In the genomic region with DNA sequence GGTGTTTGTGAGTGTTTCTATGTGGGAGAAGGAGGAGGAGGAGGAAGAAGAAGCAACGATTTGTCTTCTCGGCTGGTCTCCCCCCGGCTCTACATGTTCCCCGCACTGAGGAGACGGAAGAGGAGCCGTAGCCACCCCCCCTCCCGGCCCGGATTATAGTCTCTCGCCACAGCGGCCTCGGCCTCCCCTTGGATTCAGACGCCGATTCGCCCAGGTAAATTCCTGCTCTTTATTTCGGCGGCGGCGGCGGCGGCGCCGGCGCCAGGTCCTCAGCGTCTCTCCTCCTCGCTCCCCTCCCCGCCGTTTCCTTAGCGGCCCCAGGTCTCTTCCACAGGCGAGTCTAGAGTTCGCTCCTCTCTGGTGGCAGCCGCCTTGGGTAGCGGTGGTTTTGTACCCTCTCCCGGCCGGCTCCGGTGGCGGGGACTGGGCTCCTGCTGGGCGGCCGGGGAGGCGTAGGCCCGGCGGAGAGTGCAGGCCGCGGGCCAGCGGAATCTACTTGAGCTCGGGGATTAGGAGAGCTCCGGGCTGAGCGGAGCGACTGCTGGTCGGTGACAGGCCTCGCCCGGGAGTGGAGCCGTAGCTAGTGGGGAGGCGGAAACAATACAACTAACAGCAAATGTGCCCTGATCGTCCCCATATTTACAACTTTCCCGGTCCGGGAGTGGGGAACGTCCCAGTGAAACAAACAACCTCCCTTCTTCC, we compare ENCODE assay signal across 2 cellular contexts.
TF ChIP-seq lines count a peak whose summit lies in the region.

No MANE protein-coding gene starts in this region.

TF ChIP-seq in HEK293, 187 proteins besides CTCF, POLR2A, EP300 and RAD21 (continued from another document and continues in another):
- TF ChIP-seq, protein P1, sequence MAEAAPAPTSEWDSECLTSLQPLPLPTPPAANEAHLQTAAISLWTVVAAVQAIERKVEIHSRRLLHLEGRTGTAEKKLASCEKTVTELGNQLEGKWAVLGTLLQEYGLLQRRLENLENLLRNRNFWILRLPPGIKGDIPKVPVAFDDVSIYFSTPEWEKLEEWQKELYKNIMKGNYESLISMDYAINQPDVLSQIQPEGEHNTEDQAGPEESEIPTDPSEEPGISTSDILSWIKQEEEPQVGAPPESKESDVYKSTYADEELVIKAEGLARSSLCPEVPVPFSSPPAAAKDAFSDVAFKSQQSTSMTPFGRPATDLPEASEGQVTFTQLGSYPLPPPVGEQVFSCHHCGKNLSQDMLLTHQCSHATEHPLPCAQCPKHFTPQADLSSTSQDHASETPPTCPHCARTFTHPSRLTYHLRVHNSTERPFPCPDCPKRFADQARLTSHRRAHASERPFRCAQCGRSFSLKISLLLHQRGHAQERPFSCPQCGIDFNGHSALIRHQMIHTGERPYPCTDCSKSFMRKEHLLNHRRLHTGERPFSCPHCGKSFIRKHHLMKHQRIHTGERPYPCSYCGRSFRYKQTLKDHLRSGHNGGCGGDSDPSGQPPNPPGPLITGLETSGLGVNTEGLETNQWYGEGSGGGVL (tag by site-specific recombination; IDR thresholded peaks at IDR 0.05), result peak; percentile 4; the same call in 1 of the 2 replicates
- TF ChIP-seq SCRT2 (tag by site-specific recombination; IDR thresholded peaks at IDR 0.05) (no peak), ZNF48 (tag by site-specific recombination; IDR thresholded peaks at IDR 0.05) (no peak), ZNF600 (tag by site-specific recombination; IDR thresholded peaks at IDR 0.05) (no peak; the same call in 1 of the 2 replicates), ZNF274 (IDR thresholded peaks at IDR 0.05; ENCODE audit: low read length) (no peak), ZNF274 (tag by site-specific recombination; IDR thresholded peaks at IDR 0.05; ENCODE audit: borderline replicate concordance) (no peak), ZNF664 (tag by site-specific recombination; IDR thresholded peaks at IDR 0.05) (no peak), ZNF335 (tag by site-specific recombination; conservative IDR thresholded peaks at IDR 0.05) (peak; percentile 43), IKZF3 (tag by site-specific recombination; IDR thresholded peaks at IDR 0.05) (peak; percentile 83), PRDM1 (tag by site-specific recombination; IDR thresholded peaks at IDR 0.05) (peak; percentile 97), ZSCAN30 (tag by site-specific recombination; IDR thresholded peaks at IDR 0.05) (peak; percentile 58; the same call in 1 of the 2 replicates), ZNF660 (tag by site-specific recombination; IDR thresholded peaks at IDR 0.05) (peak; percentile 96), ZNF521 (tag by site-specific recombination; IDR thresholded peaks at IDR 0.05) (no peak)
- TF ChIP-seq, protein P2, sequence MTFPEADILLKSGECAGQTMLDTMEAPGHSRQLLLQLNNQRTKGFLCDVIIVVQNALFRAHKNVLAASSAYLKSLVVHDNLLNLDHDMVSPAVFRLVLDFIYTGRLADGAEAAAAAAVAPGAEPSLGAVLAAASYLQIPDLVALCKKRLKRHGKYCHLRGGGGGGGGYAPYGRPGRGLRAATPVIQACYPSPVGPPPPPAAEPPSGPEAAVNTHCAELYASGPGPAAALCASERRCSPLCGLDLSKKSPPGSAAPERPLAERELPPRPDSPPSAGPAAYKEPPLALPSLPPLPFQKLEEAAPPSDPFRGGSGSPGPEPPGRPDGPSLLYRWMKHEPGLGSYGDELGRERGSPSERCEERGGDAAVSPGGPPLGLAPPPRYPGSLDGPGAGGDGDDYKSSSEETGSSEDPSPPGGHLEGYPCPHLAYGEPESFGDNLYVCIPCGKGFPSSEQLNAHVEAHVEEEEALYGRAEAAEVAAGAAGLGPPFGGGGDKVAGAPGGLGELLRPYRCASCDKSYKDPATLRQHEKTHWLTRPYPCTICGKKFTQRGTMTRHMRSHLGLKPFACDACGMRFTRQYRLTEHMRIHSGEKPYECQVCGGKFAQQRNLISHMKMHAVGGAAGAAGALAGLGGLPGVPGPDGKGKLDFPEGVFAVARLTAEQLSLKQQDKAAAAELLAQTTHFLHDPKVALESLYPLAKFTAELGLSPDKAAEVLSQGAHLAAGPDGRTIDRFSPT (tag by site-specific recombination; IDR thresholded peaks at IDR 0.05), result no peak; the same call in 1 of the 2 replicates
- TF ChIP-seq, protein P3, sequence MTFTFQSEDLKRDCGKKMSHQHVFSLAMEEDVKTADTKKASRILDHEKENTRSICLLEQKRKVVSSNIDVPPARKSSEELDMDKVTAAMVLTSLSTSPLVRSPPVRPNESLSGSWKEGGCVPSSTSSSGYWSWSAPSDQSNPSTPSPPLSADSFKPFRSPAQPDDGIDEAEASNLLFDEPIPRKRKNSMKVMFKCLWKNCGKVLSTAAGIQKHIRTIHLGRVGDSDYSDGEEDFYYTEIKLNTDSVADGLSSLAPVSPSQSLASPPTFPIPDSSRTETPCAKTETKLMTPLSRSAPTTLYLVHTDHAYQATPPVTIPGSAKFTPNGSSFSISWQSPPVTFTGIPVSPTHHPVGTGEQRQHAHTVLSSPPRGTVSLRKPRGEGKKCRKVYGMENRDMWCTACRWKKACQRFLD (tag by site-specific recombination; IDR thresholded peaks at IDR 0.05), result no peak
- TF ChIP-seq, protein P4, sequence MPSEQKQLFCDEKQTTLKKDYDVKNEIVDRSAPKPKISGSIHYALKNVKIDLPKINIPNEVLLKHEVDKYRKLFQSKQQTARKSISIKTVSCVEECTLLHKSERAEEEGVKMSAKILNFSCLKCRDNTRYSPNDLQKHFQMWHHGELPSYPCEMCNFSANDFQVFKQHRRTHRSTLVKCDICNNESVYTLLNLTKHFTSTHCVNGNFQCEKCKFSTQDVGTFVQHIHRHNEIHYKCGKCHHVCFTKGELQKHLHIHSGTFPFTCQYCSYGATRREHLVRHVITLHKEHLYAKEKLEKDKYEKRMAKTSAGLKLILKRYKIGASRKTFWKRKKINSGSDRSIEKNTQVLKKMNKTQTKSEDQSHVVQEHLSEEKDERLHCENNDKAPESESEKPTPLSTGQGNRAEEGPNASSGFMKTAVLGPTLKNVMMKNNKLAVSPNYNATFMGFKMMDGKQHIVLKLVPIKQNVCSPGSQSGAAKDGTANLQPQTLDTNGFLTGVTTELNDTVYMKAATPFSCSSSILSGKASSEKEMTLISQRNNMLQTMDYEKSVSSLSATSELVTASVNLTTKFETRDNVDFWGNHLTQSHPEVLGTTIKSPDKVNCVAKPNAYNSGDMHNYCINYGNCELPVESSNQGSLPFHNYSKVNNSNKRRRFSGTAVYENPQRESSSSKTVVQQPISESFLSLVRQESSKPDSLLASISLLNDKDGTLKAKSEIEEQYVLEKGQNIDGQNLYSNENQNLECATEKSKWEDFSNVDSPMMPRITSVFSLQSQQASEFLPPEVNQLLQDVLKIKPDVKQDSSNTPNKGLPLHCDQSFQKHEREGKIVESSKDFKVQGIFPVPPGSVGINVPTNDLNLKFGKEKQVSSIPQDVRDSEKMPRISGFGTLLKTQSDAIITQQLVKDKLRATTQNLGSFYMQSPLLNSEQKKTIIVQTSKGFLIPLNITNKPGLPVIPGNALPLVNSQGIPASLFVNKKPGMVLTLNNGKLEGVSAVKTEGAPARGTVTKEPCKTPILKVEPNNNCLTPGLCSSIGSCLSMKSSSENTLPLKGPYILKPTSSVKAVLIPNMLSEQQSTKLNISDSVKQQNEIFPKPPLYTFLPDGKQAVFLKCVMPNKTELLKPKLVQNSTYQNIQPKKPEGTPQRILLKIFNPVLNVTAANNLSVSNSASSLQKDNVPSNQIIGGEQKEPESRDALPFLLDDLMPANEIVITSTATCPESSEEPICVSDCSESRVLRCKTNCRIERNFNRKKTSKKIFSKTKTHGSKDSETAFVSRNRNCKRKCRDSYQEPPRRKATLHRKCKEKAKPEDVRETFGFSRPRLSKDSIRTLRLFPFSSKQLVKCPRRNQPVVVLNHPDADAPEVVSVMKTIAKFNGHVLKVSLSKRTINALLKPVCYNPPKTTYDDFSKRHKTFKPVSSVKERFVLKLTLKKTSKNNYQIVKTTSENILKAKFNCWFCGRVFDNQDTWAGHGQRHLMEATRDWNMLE (tag by site-specific recombination; conservative IDR thresholded peaks at IDR 0.05; ENCODE audit: low read depth), result no peak

TF ChIP-seq in GM12878, 131 proteins besides CTCF, POLR2A, EP300 and RAD21 (continued from another document and continues in another):
- TF ChIP-seq FOXM1 (IDR thresholded peaks at IDR 0.05; ENCODE audit: low read depth, low read length) (no peak), SMAD5 (IDR thresholded peaks at IDR 0.05; ENCODE audit: low read depth) (no peak), ZNF217 (IDR thresholded peaks at IDR 0.05) (no peak), PML (IDR thresholded peaks at IDR 0.05; ENCODE audit: low read length) (no peak; the same call in 1 of the 2 replicates), GATAD2B (conservative IDR thresholded peaks at IDR 0.05; ENCODE audit: low read depth) (no peak; the same call in 1 of the 2 replicates), ZNF384 (IDR thresholded peaks at IDR 0.05; ENCODE audit: borderline replicate concordance, low read depth, low read length) (no peak), CHD4 (IDR thresholded peaks at IDR 0.05) (no peak), ZNF24 (IDR thresholded peaks at IDR 0.05) (no peak), ZZZ3 (IDR thresholded peaks at IDR 0.05; ENCODE audit: control insufficient read depth, insufficient read length, low read depth) (no peak), SPI1 (IDR thresholded peaks at IDR 0.05; ENCODE audit: borderline replicate concordance, insufficient read depth, low read depth, low read length) (no peak), TARDBP (IDR thresholded peaks at IDR 0.05; ENCODE audit: borderline replicate concordance) (no peak), IKZF2 (IDR thresholded peaks at IDR 0.05) (peak in 1 of 2 experiments; percentile 23; a peak in 1 of 4 replicates), SUZ12 (IDR thresholded peaks at IDR 0.05; ENCODE audit: unreplicated experiment) (no peak), MXI1 (IDR thresholded peaks at IDR 0.05; ENCODE audit: low read depth, low read length) (no peak), JUND (IDR thresholded peaks at IDR 0.05; ENCODE audit: low read depth, low read length) (no peak), KLF5 (IDR thresholded peaks at IDR 0.05; ENCODE audit: partially characterized antibody) (no peak), PAX8 (IDR thresholded peaks at IDR 0.05) (no peak), RCOR1 (conservative IDR thresholded peaks at IDR 0.05; ENCODE audit: low read depth, low read length) (no peak), MTA3 (IDR thresholded peaks at IDR 0.05; ENCODE audit: borderline replicate concordance, low read length) (0 out of 2 replicates have a peak, but pooled peaks have one; percentile 56), NFXL1 (IDR thresholded peaks at IDR 0.05; ENCODE audit: borderline replicate concordance) (no peak), FOS (IDR thresholded peaks at IDR 0.05; ENCODE audit: borderline replicate concordance, extremely low read depth, insufficient read length) (no peak)
- TF ChIP-seq, protein P5, sequence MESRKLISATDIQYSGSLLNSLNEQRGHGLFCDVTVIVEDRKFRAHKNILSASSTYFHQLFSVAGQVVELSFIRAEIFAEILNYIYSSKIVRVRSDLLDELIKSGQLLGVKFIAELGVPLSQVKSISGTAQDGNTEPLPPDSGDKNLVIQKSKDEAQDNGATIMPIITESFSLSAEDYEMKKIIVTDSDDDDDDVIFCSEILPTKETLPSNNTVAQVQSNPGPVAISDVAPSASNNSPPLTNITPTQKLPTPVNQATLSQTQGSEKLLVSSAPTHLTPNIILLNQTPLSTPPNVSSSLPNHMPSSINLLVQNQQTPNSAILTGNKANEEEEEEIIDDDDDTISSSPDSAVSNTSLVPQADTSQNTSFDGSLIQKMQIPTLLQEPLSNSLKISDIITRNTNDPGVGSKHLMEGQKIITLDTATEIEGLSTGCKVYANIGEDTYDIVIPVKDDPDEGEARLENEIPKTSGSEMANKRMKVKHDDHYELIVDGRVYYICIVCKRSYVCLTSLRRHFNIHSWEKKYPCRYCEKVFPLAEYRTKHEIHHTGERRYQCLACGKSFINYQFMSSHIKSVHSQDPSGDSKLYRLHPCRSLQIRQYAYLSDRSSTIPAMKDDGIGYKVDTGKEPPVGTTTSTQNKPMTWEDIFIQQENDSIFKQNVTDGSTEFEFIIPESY (IDR thresholded peaks at IDR 0.05), result no peak
- TF ChIP-seq, protein P6, sequence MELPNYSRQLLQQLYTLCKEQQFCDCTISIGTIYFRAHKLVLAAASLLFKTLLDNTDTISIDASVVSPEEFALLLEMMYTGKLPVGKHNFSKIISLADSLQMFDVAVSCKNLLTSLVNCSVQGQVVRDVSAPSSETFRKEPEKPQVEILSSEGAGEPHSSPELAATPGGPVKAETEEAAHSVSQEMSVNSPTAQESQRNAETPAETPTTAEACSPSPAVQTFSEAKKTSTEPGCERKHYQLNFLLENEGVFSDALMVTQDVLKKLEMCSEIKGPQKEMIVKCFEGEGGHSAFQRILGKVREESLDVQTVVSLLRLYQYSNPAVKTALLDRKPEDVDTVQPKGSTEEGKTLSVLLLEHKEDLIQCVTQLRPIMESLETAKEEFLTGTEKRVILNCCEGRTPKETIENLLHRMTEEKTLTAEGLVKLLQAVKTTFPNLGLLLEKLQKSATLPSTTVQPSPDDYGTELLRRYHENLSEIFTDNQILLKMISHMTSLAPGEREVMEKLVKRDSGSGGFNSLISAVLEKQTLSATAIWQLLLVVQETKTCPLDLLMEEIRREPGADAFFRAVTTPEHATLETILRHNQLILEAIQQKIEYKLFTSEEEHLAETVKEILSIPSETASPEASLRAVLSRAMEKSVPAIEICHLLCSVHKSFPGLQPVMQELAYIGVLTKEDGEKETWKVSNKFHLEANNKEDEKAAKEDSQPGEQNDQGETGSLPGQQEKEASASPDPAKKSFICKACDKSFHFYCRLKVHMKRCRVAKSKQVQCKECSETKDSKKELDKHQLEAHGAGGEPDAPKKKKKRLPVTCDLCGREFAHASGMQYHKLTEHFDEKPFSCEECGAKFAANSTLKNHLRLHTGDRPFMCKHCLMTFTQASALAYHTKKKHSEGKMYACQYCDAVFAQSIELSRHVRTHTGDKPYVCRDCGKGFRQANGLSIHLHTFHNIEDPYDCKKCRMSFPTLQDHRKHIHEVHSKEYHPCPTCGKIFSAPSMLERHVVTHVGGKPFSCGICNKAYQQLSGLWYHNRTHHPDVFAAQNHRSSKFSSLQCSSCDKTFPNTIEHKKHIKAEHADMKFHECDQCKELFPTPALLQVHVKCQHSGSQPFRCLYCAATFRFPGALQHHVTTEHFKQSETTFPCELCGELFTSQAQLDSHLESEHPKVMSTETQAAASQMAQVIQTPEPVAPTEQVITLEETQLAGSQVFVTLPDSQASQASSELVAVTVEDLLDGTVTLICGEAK (IDR thresholded peaks at IDR 0.05; ENCODE audit: borderline replicate concordance), result no peak
- TF ChIP-seq, protein P7, sequence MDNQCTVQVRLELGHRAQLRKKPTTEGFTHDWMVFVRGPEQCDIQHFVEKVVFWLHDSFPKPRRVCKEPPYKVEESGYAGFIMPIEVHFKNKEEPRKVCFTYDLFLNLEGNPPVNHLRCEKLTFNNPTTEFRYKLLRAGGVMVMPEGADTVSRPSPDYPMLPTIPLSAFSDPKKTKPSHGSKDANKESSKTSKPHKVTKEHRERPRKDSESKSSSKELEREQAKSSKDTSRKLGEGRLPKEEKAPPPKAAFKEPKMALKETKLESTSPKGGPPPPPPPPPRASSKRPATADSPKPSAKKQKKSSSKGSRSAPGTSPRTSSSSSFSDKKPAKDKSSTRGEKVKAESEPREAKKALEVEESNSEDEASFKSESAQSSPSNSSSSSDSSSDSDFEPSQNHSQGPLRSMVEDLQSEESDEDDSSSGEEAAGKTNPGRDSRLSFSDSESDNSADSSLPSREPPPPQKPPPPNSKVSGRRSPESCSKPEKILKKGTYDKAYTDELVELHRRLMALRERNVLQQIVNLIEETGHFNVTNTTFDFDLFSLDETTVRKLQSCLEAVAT (IDR thresholded peaks at IDR 0.05), result peak; percentile 55; the same call in 1 of the 2 replicates
- TF ChIP-seq, protein P8, sequence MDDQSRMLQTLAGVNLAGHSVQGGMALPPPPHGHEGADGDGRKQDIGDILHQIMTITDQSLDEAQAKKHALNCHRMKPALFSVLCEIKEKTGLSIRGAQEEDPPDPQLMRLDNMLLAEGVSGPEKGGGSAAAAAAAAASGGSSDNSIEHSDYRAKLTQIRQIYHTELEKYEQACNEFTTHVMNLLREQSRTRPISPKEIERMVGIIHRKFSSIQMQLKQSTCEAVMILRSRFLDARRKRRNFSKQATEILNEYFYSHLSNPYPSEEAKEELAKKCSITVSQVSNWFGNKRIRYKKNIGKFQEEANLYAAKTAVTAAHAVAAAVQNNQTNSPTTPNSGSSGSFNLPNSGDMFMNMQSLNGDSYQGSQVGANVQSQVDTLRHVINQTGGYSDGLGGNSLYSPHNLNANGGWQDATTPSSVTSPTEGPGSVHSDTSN (IDR thresholded peaks at IDR 0.05; ENCODE audit: insufficient replicate concordance, low read depth, low read length), result no peak
